In the genomic region with DNA sequence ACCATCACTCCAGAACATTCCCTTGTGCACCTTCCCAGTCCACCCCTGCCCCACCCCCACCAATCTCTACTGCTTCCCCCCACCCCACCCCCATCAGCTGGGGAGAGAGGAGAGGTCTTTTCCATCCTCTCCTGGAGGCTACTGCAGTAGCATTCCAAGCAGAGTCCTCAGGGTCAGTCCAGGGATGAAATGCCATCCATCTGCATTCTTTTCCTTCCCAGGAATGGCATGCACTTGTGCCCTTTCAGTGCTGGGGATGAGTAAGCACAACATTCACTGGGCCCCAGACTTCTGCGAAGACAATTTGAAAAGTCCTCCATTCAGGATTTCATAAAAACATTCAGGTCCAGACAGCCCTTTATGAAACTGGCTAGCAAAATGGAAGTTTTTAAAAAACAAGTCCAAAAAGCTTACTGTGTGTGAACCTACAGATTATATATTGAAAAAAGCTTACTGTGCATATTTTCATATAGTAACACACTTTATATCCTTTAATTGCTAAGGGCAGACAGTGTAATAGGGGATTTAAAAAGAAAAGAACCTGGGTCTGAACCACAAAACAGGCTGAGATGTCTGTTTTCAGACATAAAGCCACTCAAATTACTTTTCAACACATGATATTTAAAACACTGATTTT, we compare ENCODE assay signal across 8 cellular contexts. TPM values are rescaled to one million over a fixed set of nuclear protein-coding genes. Genes with fewer than 3 reads are reported as not detected.
DNase-seq lines count a peak whose midpoint lies in the region; ATAC-seq and TF ChIP-seq lines count a peak whose summit lies in the region.

No MANE protein-coding gene starts in this region.

- ATAC-seq in HG03196 (IDR thresholded peaks at IDR 0.05; ENCODE audit: unreplicated experiment) (no peak), GM21619 (IDR thresholded peaks at IDR 0.05; ENCODE audit: unreplicated experiment) (no peak)

- no peak overlapping the region for H3K27ac ChIP-seq in brain microvascular endothelial cell
- H3K27ac ChIP-seq in thyroid gland, result peak overlapping the region; percentile 25 to 69 (median 56)
- no peak overlapping the region for H3K27ac ChIP-seq in OCI-LY7 (ENCODE audit: low read depth, low read length, poor library complexity, severe bottlenecking)

- H4K20me1 ChIP-seq in OCI-LY7 (ENCODE audit: insufficient read depth, low read length), result no peaks in the 10 kb centered on the region

- in situ Hi-C loops in brain microvascular endothelial cell (cut with HindIII; ENCODE audit: low pct_ligation_motif_present, low sequenced_read_pairs), result no loop called here

- H3K36me3 ChIP-seq in brain microvascular endothelial cell (replicated peaks) (no peaks in the 10 kb centered on the region), thyroid gland (no peaks in the 10 kb centered on the region), OCI-LY7 (ENCODE audit: insufficient read depth, low read length) (peaks cover 26% of the 10 kb centered on the region)

- 27 to 50% methylated on average over 1 of the region's 1 CpG for WGBS in thyroid gland, 2 donors

- H3K27me3 ChIP-seq in brain microvascular endothelial cell (replicated peaks) (no peaks in the 10 kb centered on the region), thyroid gland (no peaks in the 10 kb centered on the region)

- DNase-seq in HS-27A (ENCODE audit: low read depth) (peak; percentile 69), brain microvascular endothelial cell (peak; percentile 24), iPS-NIHi11 (ENCODE audit: low spot score) (peak; percentile 53), thyroid gland (peak; percentile 49 to 68), OCI-LY7 (ENCODE audit: low spot score) (no peak)
- DNase-seq in effector CD4-positive, alpha-beta T cell, result no peak

- POLR2A ChIA-PET in OCI-LY7 (lab: Charles Lee), result interaction anchor here (0.5 kb wide), 1 partner anchor 291 kb away, joined by 4 read pairs; no protein-coding TSS in a partner anchor

- no peaks in the 10 kb centered on the region for H3K79me2 ChIP-seq in OCI-LY7 (ENCODE audit: insufficient read depth, low read depth, low read length)

- H3K9me3 ChIP-seq in thyroid gland (no peaks in the 10 kb centered on the region), OCI-LY7 (ENCODE audit: low read length) (no peaks in the 10 kb centered on the region)

- no peak overlapping the region for H2AFZ ChIP-seq in OCI-LY7 (ENCODE audit: low read length)

- TF ChIP-seq CTCF in brain microvascular endothelial cell (IDR thresholded peaks at IDR 0.05; ENCODE audit: low read depth, low read length, missing control alignments), result no peak
- no peak for TF ChIP-seq CTCF in thyroid gland (IDR thresholded peaks at IDR 0.05)
- TF ChIP-seq CTCF in OCI-LY7 (conservative IDR thresholded peaks at IDR 0.05; ENCODE audit: low read length), result no peak

- intact Hi-C loops in thyroid gland (cut with DNase I) (no loop called here), OCI-LY7 (cut with micrococcal nuclease; ENCODE audit: unreplicated experiment) (no loop called here)

- CTCF ChIA-PET in OCI-LY7 (lab: Charles Lee; ENCODE audit: unreplicated experiment), result no interaction called here

- BruUV-seq in OCI-LY7 (replicated peaks; lab: Mats Ljungman, UMichigan), result no TSS peak

- H3K4me3 ChIP-seq in brain microvascular endothelial cell (ENCODE audit: low read depth, low read length), result no peak overlapping the region
- H3K4me3 ChIP-seq in thyroid gland (replicated peaks in 1 of 3), result no peak overlapping the region
- no peak overlapping the region for H3K4me3 ChIP-seq in OCI-LY7 (ENCODE audit: low read depth, low read length, poor library complexity, severe bottlenecking)

- no peaks in the 10 kb centered on the region for H3K9me2 ChIP-seq in OCI-LY7 (ENCODE audit: insufficient read depth, low read length)

- TF ChIP-seq POLR2A in thyroid gland (IDR thresholded peaks at IDR 0.05), result no peak

- no peak overlapping the region for H3K4me2 ChIP-seq in OCI-LY7 (ENCODE audit: low read length)

- H3K4me1 ChIP-seq in thyroid gland, result peaks cover 20 to 23% of the 10 kb centered on the region in 2 donors
- H3K4me1 ChIP-seq in OCI-LY7 (ENCODE audit: insufficient read depth, low read length, poor library complexity, severe bottlenecking), result no peaks in the 10 kb centered on the region

RNA-seq across cellular contexts. Expression of a gene that starts 50.0 kb away (rescaled TPM):
- total RNA-seq in thyroid gland (100 to 1,000 TPM; 105 to 138 (median 125) TPM), OCI-LY7 (2022) (51.0 and 53.8 TPM in 2 replicates)
- total RNA-seq in OCI-LY7 (2014; rRNA removed; shearing (Covaris generic)), result 25.7 and 35.9 TPM in 2 replicates

Comparison
In these comparisons a context has a peak if more than half of its experiments do, and no peak if none do; other contexts are left out.
1. DNase-seq: peak in HS-27A (single experiment), brain microvascular endothelial cell (single experiment), iPS-NIHi11 (single experiment) and thyroid gland (2 of 2); none in OCI-LY7 (single experiment) and effector CD4-positive, alpha-beta T cell (single experiment).
2. H3K27ac ChIP-seq: peak in thyroid gland (3 of 3); none in brain microvascular endothelial cell (single experiment) and OCI-LY7 (single experiment).